Comparison of ENCODE assay signal across 13 cellular contexts in the genomic region with DNA sequence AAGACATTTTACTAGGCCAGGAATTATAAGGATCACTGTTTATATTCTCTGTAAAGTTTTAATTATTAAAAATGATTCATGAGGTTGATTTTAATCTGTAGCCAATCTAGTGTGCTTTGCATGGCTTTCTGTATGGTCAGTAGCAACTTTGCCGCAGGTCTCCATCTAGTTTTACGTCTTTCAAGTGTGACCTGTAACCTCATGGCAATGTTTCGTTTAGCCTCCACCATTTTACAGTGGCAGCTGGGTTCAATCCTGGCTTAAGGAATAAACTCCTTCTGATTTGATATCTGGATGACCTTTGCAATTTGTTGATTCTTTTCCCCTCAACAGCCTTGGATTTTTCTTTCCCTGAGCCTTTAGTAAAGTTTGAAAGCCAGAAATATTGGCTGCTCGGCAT.
DNase-seq lines count a peak whose midpoint lies in the region; ATAC-seq, FAIRE-seq and TF ChIP-seq lines count a peak whose summit lies in the region.
"Had no signal": no experiment of that assay in that cellular context is flagged by ENCODE, and none has a peak within 500 bp of the region (broad histone marks: within the 10 kb centered on the region; RNA-seq: fewer than 3 reads in every experiment).

No MANE protein-coding gene starts in this region.

- H3K36me3 ChIP-seq in HepG2 (replicated peaks in 1 of 2; ENCODE audit: control insufficient read depth in 1 of 2, insufficient read depth in 2 of 2, low read length in 2 of 2) (peaks cover 20 to 30% of the 10 kb centered on the region in 2 experiments), right lobe of liver (no peaks in the 10 kb centered on the region), NT2/D1 (ENCODE audit: insufficient read depth, insufficient read length, low read length) (peaks cover 26% of the 10 kb centered on the region)

- ATAC-seq in HepG2 = no peak
- no peak for ATAC-seq in right lobe of liver
- ATAC-seq in HG03139 (IDR thresholded peaks at IDR 0.05; ENCODE audit: unreplicated experiment) = no peak
- ATAC-seq: activated CD4-positive, CD25-positive, alpha-beta regulatory T cell treated with anti-CD3 and anti-CD28 coated beads, Interleukin-2, amount 50 U/mL, for 24 hours; naive thymus-derived CD4-positive, alpha-beta T cell had no signal

- BruUV-seq in HepG2 (replicated peaks; lab: Mats Ljungman, UMichigan) = no TSS peak

- H3K4me3 ChIP-seq in HepG2 (replicated peaks in 1 of 3; ENCODE audit: insufficient read depth in 1 of 3, low read depth in 2 of 3, low read length in 3 of 3) = peak overlapping the region; percentile 77 to 82 (median 78)
- H3K4me3 ChIP-seq in right lobe of liver = no peak overlapping the region
- H3K4me3 ChIP-seq in NT2/D1 (ENCODE audit: insufficient read length, low read depth) = peak overlapping the region; percentile 56
- H3K4me3 ChIP-seq in fibroblast of mammary gland (ENCODE audit: control insufficient read depth, low read depth, low read length) = peak overlapping the region; percentile 4

- TF ChIP-seq RAD21 in HepG2 (CRISPR knock-in tag; IDR thresholded peaks at IDR 0.05) = no peak

- 0% methylated on average over 4 of the region's 4 CpGs for WGBS in HepG2 (ENCODE audit: low lambda C conversion rate)
- 54% methylated on average over 4 of the region's 4 CpGs for WGBS in right lobe of liver (ENCODE audit: insufficient coverage, low coverage, low lambda C conversion rate, missing lambda C conversion rate)

- TF ChIP-seq CTCF in HepG2 (CRISPR knock-in tag; IDR thresholded peaks at IDR 0.05) (no peak), right lobe of liver (IDR thresholded peaks at IDR 0.05) (no peak), fibroblast of mammary gland (conservative IDR thresholded peaks at IDR 0.05; ENCODE audit: control insufficient read depth, insufficient read depth, low read depth, low read length) (no peak)

- POLR2A ChIA-PET in HepG2 (lab: Yijun Ruan, JAX) = interaction anchor here (1.4 to 1.8 kb wide), 2 partner anchors 9 to 12 kb away, joined by 4 to 10 read pairs; no protein-coding TSS in a partner anchor

- H2AFZ ChIP-seq in HepG2 (ENCODE audit: low read length) = no peak overlapping the region

- no peak for TF ChIP-seq POLR2A in HepG2 (IDR thresholded peaks at IDR 0.05; ENCODE audit: insufficient read depth in 1 of 2, low read depth in 2 of 2, low read length in 2 of 2)
- no peak for TF ChIP-seq POLR2A in right lobe of liver (IDR thresholded peaks at IDR 0.05)

- peak overlapping the region; percentile 97 for H3K9ac ChIP-seq in HepG2 (ENCODE audit: insufficient read depth, low read depth, low read length)
- H3K9ac ChIP-seq in NT2/D1 (ENCODE audit: insufficient read length, low read depth) = peak overlapping the region; percentile 72

- H3K27ac ChIP-seq in HepG2 (ENCODE audit: extremely low read length, insufficient read depth, low read length) (peak overlapping the region; percentile 98), right lobe of liver (no peak overlapping the region)
- H3K27ac ChIP-seq: C4-2B had no signal

- no peak for FAIRE-seq in HepG2 (lab: Jason Lieb, UNC)
- peak; percentile 27 for FAIRE-seq in urothelium cell line (lab: Jason Lieb, UNC)
- FAIRE-seq: islet of Langerhans had no signal

- no peaks in the 10 kb centered on the region for H3K9me3 ChIP-seq in HepG2 (ENCODE audit: low read length)
- H3K9me3 ChIP-seq in right lobe of liver = no peaks in the 10 kb centered on the region
- H3K9me3 ChIP-seq in NT2/D1 (ENCODE audit: insufficient read depth, low read length) = peaks cover 36% of the 10 kb centered on the region

- no peaks in the 10 kb centered on the region; a peak in 1 of 5 replicates for H3K27me3 ChIP-seq in HepG2 (ENCODE audit: control insufficient read depth in 1 of 2, insufficient read depth in 2 of 2, low read length in 2 of 2)
- H3K27me3 ChIP-seq in right lobe of liver = no peaks in the 10 kb centered on the region
- H3K27me3 ChIP-seq in NT2/D1 (ENCODE audit: insufficient read depth, insufficient read length) = no peaks in the 10 kb centered on the region

- peaks cover 39% of the 10 kb centered on the region for H3K4me1 ChIP-seq in HepG2 (ENCODE audit: insufficient read depth, low read length)
- H3K4me1 ChIP-seq in right lobe of liver = no peaks in the 10 kb centered on the region
- H3K4me1 ChIP-seq in NT2/D1 (ENCODE audit: insufficient read depth, insufficient read length) = no peaks in the 10 kb centered on the region

- H3K79me2 ChIP-seq in HepG2 (ENCODE audit: insufficient read depth, low read length) = peaks cover 50% of the 10 kb centered on the region

- CTCF ChIA-PET in HepG2 (lab: Yijun Ruan, JAX; ENCODE audit: low intra/inter-chr PET ratio, low total read pairs) = no interaction called here

- DNase-seq in HepG2 (ENCODE audit: low spot score) (peak; percentile 33), right lobe of liver (no peak), NT2/D1 (ENCODE audit: low read depth, low spot score) (no peak), fibroblast of mammary gland (ENCODE audit: low read depth) (no peak), urothelium cell line (ENCODE audit: low spot score) (peak; percentile 22), SHP77 treated with DMSO at 0.1 percent for 48 hours (lab: John Stamatoyannopoulos, UW) (no peak), NCI-H187 (lab: John Stamatoyannopoulos, UW) (no peak)
- DNase-seq: activated gamma-delta T cell treated with Interleukin-2 at 50 U/mL for 16 hours; naive thymus-derived CD4-positive, alpha-beta T cell had no signal

- TF ChIP-seq EP300 in HepG2 (IDR thresholded peaks at IDR 0.05; ENCODE audit: low read depth in 2 of 2, low read length in 2 of 2) = no peak
- TF ChIP-seq EP300 in HepG2 (CRISPR knock-in tag; IDR thresholded peaks at IDR 0.05; ENCODE audit: borderline replicate concordance) = no peak

- H4K20me1 ChIP-seq in HepG2 (ENCODE audit: insufficient read depth, low read length) = peaks cover 18% of the 10 kb centered on the region

- in situ Hi-C loops in HepG2 (cut with HindIII; ENCODE audit: extremely low pct_ligation_motif_present, low pct_unique_long_range_greater_than_20kb) = no loop called here

- H3K4me2 ChIP-seq in HepG2 (ENCODE audit: low read depth, low read length) = peak overlapping the region; percentile 84

- intact Hi-C loops in HepG2 (cut with micrococcal nuclease; ENCODE audit: unreplicated experiment) = loop anchor here (2.0 kb wide), 1 partner anchor 84 kb away; no protein-coding TSS in a partner anchor
- intact Hi-C loops in right lobe of liver (cut with DNase I) = no loop called here

TF ChIP-seq in HepG2, 621 proteins besides CTCF, POLR2A, EP300 and RAD21:
- TF ChIP-seq YY1 (IDR thresholded peaks at IDR 0.05; ENCODE audit: insufficient read depth, insufficient replicate concordance, low read depth, low read length) (peak; percentile 50), ZNF629 (CRISPR knock-in tag; conservative IDR thresholded peaks at IDR 0.05) (no peak), HOXA5 (CRISPR knock-in tag; IDR thresholded peaks at IDR 0.05) (0 out of 2 replicates have a peak, but pooled peaks have one; percentile 2), ZNF20 (CRISPR knock-in tag; IDR thresholded peaks at IDR 0.05) (0 out of 2 replicates have a peak, but pooled peaks have one; percentile 2), ZNF256 (CRISPR knock-in tag; conservative IDR thresholded peaks at IDR 0.05) (0 out of 2 replicates have a peak, but pooled peaks have one; percentile 2)

Comparison
In these comparisons a context has a peak if more than half of its experiments do, and no peak if none do; other contexts are left out.
1. DNase-seq: peak in HepG2 (single experiment) and urothelium cell line (single experiment); none in right lobe of liver (0 of 3), NT2/D1 (single experiment), fibroblast of mammary gland (single experiment), SHP77 treated with DMSO at 0.1 percent for 48 hours (single experiment) and NCI-H187 (0 of 2).
2. H3K4me3 ChIP-seq: peak in HepG2 (3 of 3), NT2/D1 (single experiment) and fibroblast of mammary gland (single experiment); none in right lobe of liver (0 of 3).